ENCODE assay signal across 9 cellular contexts in genomic region chr2:1887915-1888314, GRCh38.
DNase-seq lines count a peak whose midpoint lies in the region; ATAC-seq and TF ChIP-seq lines count a peak whose summit lies in the region.
"Had no signal": no experiment of that assay in that cellular context is flagged by ENCODE, and none has a peak within 500 bp of the region (broad histone marks: within the 10 kb centered on the region; RNA-seq: fewer than 3 reads in every experiment).

No MANE protein-coding gene starts in this region.

- no peaks in the 10 kb centered on the region for H3K4me1 ChIP-seq in GM23338 (ENCODE audit: insufficient read depth)
- H3K4me1 ChIP-seq in hepatocyte (ENCODE audit: insufficient read depth) = no peaks in the 10 kb centered on the region
- H3K4me1 ChIP-seq in naive thymus-derived CD4-positive, alpha-beta T cell (ENCODE audit: control insufficient read depth in 2 of 2, insufficient read depth in 2 of 2, low read length in 2 of 2) = no peaks in the 10 kb centered on the region

- H3K4me3 ChIP-seq in AG04450 (ENCODE audit: low read depth, low read length) (no peak overlapping the region), GM23338 (no peak overlapping the region), hepatocyte (no peak overlapping the region), lower leg skin (ENCODE audit: low read depth, poor library complexity, severe bottlenecking) (no peak overlapping the region)
- no peak overlapping the region for H3K4me3 ChIP-seq in naive thymus-derived CD4-positive, alpha-beta T cell (ENCODE audit: low read length)

- peaks cover 6% of the 10 kb centered on the region for H3K27me3 Mint-ChIP-seq in GM23338 (ENCODE audit: insufficient read depth, low read depth, poor library complexity)
- H3K27me3 Mint-ChIP-seq in naive thymus-derived CD4-positive, alpha-beta T cell = peaks cover 6 to 31% (median 19%) of the 10 kb centered on the region in 5 donors

- no peaks in the 10 kb centered on the region for H3K36me3 Mint-ChIP-seq in GM23338 (ENCODE audit: low read depth)
- no peaks in the 10 kb centered on the region for H3K36me3 Mint-ChIP-seq in naive thymus-derived CD4-positive, alpha-beta T cell

- ATAC-seq in GM23338 = peak; percentile 33; the same call in 2 of the 3 replicates
- no peak for ATAC-seq in naive thymus-derived CD4-positive, alpha-beta T cell

- H3K27ac Mint-ChIP-seq in GM23338 = no peak overlapping the region
- H3K27ac Mint-ChIP-seq in naive thymus-derived CD4-positive, alpha-beta T cell = no peak overlapping the region

- H3K79me2 ChIP-seq in GM23338 (replicated peaks; ENCODE audit: insufficient read depth) = no peaks in the 10 kb centered on the region
- H3K79me2 ChIP-seq in hepatocyte = no peaks in the 10 kb centered on the region

- H3K27me3 ChIP-seq in AG04450 (ENCODE audit: control insufficient read depth, insufficient read depth, low read length) (no peaks in the 10 kb centered on the region), GM23338 (ENCODE audit: insufficient read depth) (no peaks in the 10 kb centered on the region), hepatocyte (no peaks in the 10 kb centered on the region)
- H3K27me3 ChIP-seq in naive thymus-derived CD4-positive, alpha-beta T cell (ENCODE audit: control insufficient read depth in 2 of 2, insufficient read depth in 2 of 2, low read length in 2 of 2) = no peaks in the 10 kb centered on the region

- no peak for TF ChIP-seq POLR2A in lower leg skin (IDR thresholded peaks at IDR 0.05)

- H3F3A ChIP-seq in GM23338 (replicated peaks; ENCODE audit: low read depth) = no peaks in the 10 kb centered on the region

- H3K27ac ChIP-seq in AG04450 (ENCODE audit: low read depth, low read length) = no peak overlapping the region
- no peak overlapping the region for H3K27ac ChIP-seq in GM23338 (ENCODE audit: low read depth)
- H3K27ac ChIP-seq in hepatocyte = no peak overlapping the region
- H3K27ac ChIP-seq in naive thymus-derived CD4-positive, alpha-beta T cell (ENCODE audit: low read depth, low read length) = no peak overlapping the region

- H3K9me2 ChIP-seq in GM23338 (ENCODE audit: insufficient read depth) (no peaks in the 10 kb centered on the region), hepatocyte (replicated peaks; ENCODE audit: insufficient read depth) (no peaks in the 10 kb centered on the region)

- peaks cover 3% of the 10 kb centered on the region for H3K4me1 Mint-ChIP-seq in GM23338
- peaks cover 0 to 3% (median 0%) of the 10 kb centered on the region in 7 donors for H3K4me1 Mint-ChIP-seq in naive thymus-derived CD4-positive, alpha-beta T cell

- H3K36me3 ChIP-seq in GM23338 (ENCODE audit: insufficient read depth) (no peaks in the 10 kb centered on the region), hepatocyte (replicated peaks; ENCODE audit: insufficient read depth, low read depth) (no peaks in the 10 kb centered on the region)
- no peaks in the 10 kb centered on the region for H3K36me3 ChIP-seq in naive thymus-derived CD4-positive, alpha-beta T cell (ENCODE audit: control insufficient read depth in 2 of 3, insufficient read depth in 3 of 3, low read length in 3 of 3)

- no peaks in the 10 kb centered on the region for H4K20me1 ChIP-seq in GM23338 (replicated peaks; ENCODE audit: insufficient read depth)
- no peaks in the 10 kb centered on the region for H4K20me1 ChIP-seq in hepatocyte (ENCODE audit: insufficient read depth, poor library complexity, severe bottlenecking)

- TF ChIP-seq CTCF in AG04450 (IDR thresholded peaks at IDR 0.05; ENCODE audit: low read depth, low read length) (peak; percentile 47), GM23338 (conservative IDR thresholded peaks at IDR 0.05; ENCODE audit: low read depth in 2 of 2) (peak; percentile 55 to 63), hepatocyte (IDR thresholded peaks at IDR 0.05; ENCODE audit: poor library complexity) (peak; percentile 37), lower leg skin (IDR thresholded peaks at IDR 0.05) (no peak)

- H3K9me3 ChIP-seq in AG04450 (ENCODE audit: control insufficient read depth, insufficient read depth, low read length) (peaks cover 2% of the 10 kb centered on the region; the same call in 1 of the 2 replicates), hepatocyte (ENCODE audit: low read depth) (no peaks in the 10 kb centered on the region)
- H3K9me3 ChIP-seq in naive thymus-derived CD4-positive, alpha-beta T cell (ENCODE audit: control insufficient read depth in 2 of 3, low read length in 3 of 3) = no peaks in the 10 kb centered on the region

- H3K9me3 Mint-ChIP-seq in GM23338 = no peaks in the 10 kb centered on the region
- H3K9me3 Mint-ChIP-seq in naive thymus-derived CD4-positive, alpha-beta T cell = peaks cover 0 to 2% (median 0%) of the 10 kb centered on the region in 11 donors

- intact Hi-C loops in naive thymus-derived CD4-positive, alpha-beta T cell (cut with micrococcal nuclease) = loop anchor here (2.0 to 5.0 kb wide), 2 partner anchors 1414 to 1763 kb away; no protein-coding TSS in a partner anchor
- intact Hi-C loops in lower leg skin (cut with DNase I; ENCODE audit: low total_unique reads) = no loop called here

- WGBS in hepatocyte (ENCODE audit: low lambda C conversion rate, missing lambda C conversion rate) = 23% methylated on average over 1 of the region's 1 CpG
- 45 to 58% methylated on average over 1 of the region's 1 CpG for WGBS in lower leg skin, 2 donors

- DNase-seq in AG04450 (ENCODE audit: low read depth, low spot score) (no peak), GM23338 (ENCODE audit: low spot score) (peak; percentile 73), SHP77 treated with DMSO at 0.1 percent for 48 hours (lab: John Stamatoyannopoulos, UW) (peak; percentile 12), hepatocyte (ENCODE audit: low spot score) (no peak), lower leg skin (ENCODE audit: low spot score in 2 of 2) (no peak)
- no peak for DNase-seq in NK-92 treated with Interleukin-12 subunit alpha and Interleukin-12 subunit beta, amount 100 ng/mL, for 24 hours (lab: John Stamatoyannopoulos, UW)
- no peak for DNase-seq in naive thymus-derived CD4-positive, alpha-beta T cell
- DNase-seq in activated CD4-positive, alpha-beta T cell treated with anti-CD3 and anti-CD28 coated beads for 48 hours = no peak
- DNase-seq: NCI-H187 had no signal

- POLR2A ChIA-PET in AG04450 (lab: Yijun Ruan, JAX) = no interaction called here
- POLR2A ChIA-PET in naive thymus-derived CD4-positive, alpha-beta T cell (lab: Charles Lee) = no interaction called here

- H2AFZ ChIP-seq in GM23338 (peak overlapping the region; percentile 84; the same call in 1 of the 2 replicates), hepatocyte (no peak overlapping the region)

- H3K4me2 ChIP-seq in GM23338 (no peak overlapping the region), hepatocyte (no peak overlapping the region)

- no peak overlapping the region for H3K4me3 Mint-ChIP-seq in GM23338
- no peak overlapping the region for H3K4me3 Mint-ChIP-seq in naive thymus-derived CD4-positive, alpha-beta T cell

- CTCF ChIA-PET in AG04450 (lab: Charles Lee) = interaction anchor here (0.7 to 0.8 kb wide), 2 partner anchors 14 to 861 kb away, joined by 3 read pairs; no protein-coding TSS in a partner anchor
- CTCF ChIA-PET in naive thymus-derived CD4-positive, alpha-beta T cell (lab: Charles Lee) = no interaction called here

TF ChIP-seq in GM23338, 12 proteins besides CTCF, POLR2A, EP300 and RAD21 (continues in another document):
- TF ChIP-seq EZH2phosphoT487 (IDR thresholded peaks at IDR 0.05; ENCODE audit: unreplicated experiment) (no peak), POLR2AphosphoS5 (IDR thresholded peaks at IDR 0.05; ENCODE audit: low read depth) (no peak), ZNF114 (CRISPR knock-in tag; IDR thresholded peaks at IDR 0.05) (no peak), EZH2 (IDR thresholded peaks at IDR 0.05; ENCODE audit: low read depth, unreplicated experiment) (no peak), REST (IDR thresholded peaks at IDR 0.05; ENCODE audit: unreplicated experiment) (no peak), STAT1 (IDR thresholded peaks at IDR 0.05; ENCODE audit: unreplicated experiment) (no peak)

Comparison
In these comparisons a context has a peak if more than half of its experiments do, and no peak if none do; other contexts are left out.
1. DNase-seq: peak in GM23338 (single experiment) and SHP77 treated with DMSO at 0.1 percent for 48 hours (single experiment); none in AG04450 (single experiment), hepatocyte (single experiment), NK-92 treated with Interleukin-12 subunit alpha and Interleukin-12 subunit beta, amount 100 ng/mL, for 24 hours (single experiment), naive thymus-derived CD4-positive, alpha-beta T cell (0 of 9), activated CD4-positive, alpha-beta T cell treated with anti-CD3 and anti-CD28 coated beads for 48 hours (single experiment) and lower leg skin (0 of 2).
2. CTCF ChIP-seq: peak in AG04450 (single experiment), GM23338 (2 of 2) and hepatocyte (single experiment); none in lower leg skin (0 of 3).